ENCODE assay signal across 19 cellular contexts in genomic region chr12:53497461-53497860, GRCh38. TPM values are rescaled to one million over a fixed set of nuclear protein-coding genes. Genes with fewer than 3 reads are reported as not detected.
DNase-seq lines count a peak whose midpoint lies in the region; ATAC-seq and TF ChIP-seq lines count a peak whose summit lies in the region.
"Had no signal": no experiment of that assay in that cellular context is flagged by ENCODE, and none has a peak within 500 bp of the region (broad histone marks: within the 10 kb centered on the region; RNA-seq: fewer than 3 reads in every experiment).

No MANE protein-coding gene starts in this region.

- no peak for TF ChIP-seq EP300 in esophagus muscularis mucosa (IDR thresholded peaks at IDR 0.05)

- no peaks in the 10 kb centered on the region for H3K36me3 Mint-ChIP-seq in natural killer cell treated with Interleukin-12 subunit alpha and Interleukin-12 subunit beta and Interleukin-15 and Interleukin-18, amount 100 ng/mL, for 72 hours
- H3K36me3 Mint-ChIP-seq: immature natural killer cell had no signal

- intact Hi-C loops in esophagus muscularis mucosa (cut with DNase I) = no loop called here

- H3F3A ChIP-seq in Loucy (ENCODE audit: low read depth) = no peaks in the 10 kb centered on the region

- H3K4me2 ChIP-seq in Loucy (ENCODE audit: low read depth, low read length, poor library complexity, severe bottlenecking) = peak overlapping the region; percentile 82

- no peak overlapping the region for H2AFZ ChIP-seq in ACC112 (ENCODE audit: low read length, unreplicated experiment)
- H2AFZ ChIP-seq in Loucy (ENCODE audit: low read length) = no peak overlapping the region

- no peaks in the 10 kb centered on the region for H4K20me1 ChIP-seq in Loucy (ENCODE audit: insufficient read depth, low read length, poor library complexity, severe bottlenecking)

- ATAC-seq in natural killer cell treated with Interleukin-12 subunit alpha and Interleukin-12 subunit beta and Interleukin-15 and Interleukin-18, amount 100 ng/mL, for 72 hours = no peak
- ATAC-seq in GM21723 (IDR thresholded peaks at IDR 0.05; ENCODE audit: unreplicated experiment) = no peak
- no peak for ATAC-seq in GM21528 (IDR thresholded peaks at IDR 0.05; ENCODE audit: low FRiP score, unreplicated experiment)
- ATAC-seq: activated CD4-positive, CD25-positive, alpha-beta regulatory T cell treated with anti-CD3 and anti-CD28 coated beads, Interleukin-2, amount 50 U/mL, for 24 hours had no signal

- H3K36me3 ChIP-seq in ACC112 (ENCODE audit: insufficient read depth, low read length) = no peaks in the 10 kb centered on the region
- H3K36me3 ChIP-seq in Loucy (ENCODE audit: insufficient read depth, low read length) = no peaks in the 10 kb centered on the region
- no peaks in the 10 kb centered on the region for H3K36me3 ChIP-seq in esophagus muscularis mucosa
- H3K36me3 ChIP-seq: adrenal gland, ovary had no signal

- H3K9me2 ChIP-seq in Loucy (replicated peaks; ENCODE audit: low read depth, low read length) = no peaks in the 10 kb centered on the region

- H3K9me3 ChIP-seq in Loucy (ENCODE audit: insufficient read depth, low read depth, low read length) = no peaks in the 10 kb centered on the region
- no peaks in the 10 kb centered on the region for H3K9me3 ChIP-seq in esophagus muscularis mucosa
- H3K9me3 ChIP-seq: adrenal gland, ovary had no signal

- 89% methylated on average over 3 of the region's 3 CpGs for WGBS in esophagus muscularis mucosa

- no peaks in the 10 kb centered on the region for H3K9me3 Mint-ChIP-seq in natural killer cell treated with Interleukin-12 subunit alpha and Interleukin-12 subunit beta and Interleukin-15 and Interleukin-18, amount 100 ng/mL, for 72 hours
- H3K9me3 Mint-ChIP-seq: HFFc6, immature natural killer cell had no signal

- no peak for TF ChIP-seq CTCF in Loucy (conservative IDR thresholded peaks at IDR 0.05; ENCODE audit: low read length)
- no peak for TF ChIP-seq CTCF in esophagus muscularis mucosa (IDR thresholded peaks at IDR 0.05)

- H3K27me3 ChIP-seq in ACC112 (ENCODE audit: insufficient read depth, low read length) (no peaks in the 10 kb centered on the region), Loucy (ENCODE audit: insufficient read depth, low read length, poor library complexity, severe bottlenecking) (no peaks in the 10 kb centered on the region), esophagus muscularis mucosa (no peaks in the 10 kb centered on the region)
- H3K27me3 ChIP-seq: adrenal gland, ovary had no signal

- peak overlapping the region; percentile 98 for H3K4me3 Mint-ChIP-seq in natural killer cell treated with Interleukin-12 subunit alpha and Interleukin-12 subunit beta and Interleukin-15 and Interleukin-18, amount 100 ng/mL, for 72 hours

- TF ChIP-seq POLR2A in esophagus muscularis mucosa (IDR thresholded peaks at IDR 0.05; ENCODE audit: low read depth) = no peak

- H3K4me1 ChIP-seq in ACC112 (ENCODE audit: control insufficient read depth, insufficient read depth, low read length, unreplicated experiment) = peaks cover 49% of the 10 kb centered on the region
- H3K4me1 ChIP-seq in Loucy (ENCODE audit: insufficient read depth, low read length, poor library complexity, severe bottlenecking) = peaks cover 49% of the 10 kb centered on the region
- H3K4me1 ChIP-seq in esophagus muscularis mucosa = peaks cover 42 to 79% (median 73%) of the 10 kb centered on the region in 4 donors

- H3K79me2 ChIP-seq in ACC112 (ENCODE audit: control insufficient read depth, insufficient read depth, low read length, unreplicated experiment) (peaks cover 47% of the 10 kb centered on the region), Loucy (ENCODE audit: insufficient read depth, low read length) (peaks cover 21% of the 10 kb centered on the region)

- H3K4me3 ChIP-seq in ACC112 (ENCODE audit: low read depth, low read length) (peak overlapping the region; percentile 80; the same call in 1 of the 2 replicates), Loucy (ENCODE audit: low read length, poor library complexity, severe bottlenecking) (no peak overlapping the region), esophagus muscularis mucosa (no peak overlapping the region)
- H3K4me3 ChIP-seq: ovary, skin epidermis had no signal

- H3K9ac ChIP-seq in Loucy (ENCODE audit: low read depth, low read length, poor library complexity, severe bottlenecking) = no peak overlapping the region

- H3K27me3 Mint-ChIP-seq in natural killer cell treated with Interleukin-12 subunit alpha and Interleukin-12 subunit beta and Interleukin-15 and Interleukin-18, amount 100 ng/mL, for 72 hours = no peaks in the 10 kb centered on the region

- H3K4me1 Mint-ChIP-seq in natural killer cell treated with Interleukin-12 subunit alpha and Interleukin-12 subunit beta and Interleukin-15 and Interleukin-18, amount 100 ng/mL, for 72 hours (ENCODE audit: low read depth in 2 of 2) = peaks cover 40 to 46% of the 10 kb centered on the region in 2 donors

- H3K27ac ChIP-seq in ACC112 (ENCODE audit: low read depth, low read length) (no peak overlapping the region), esophagus muscularis mucosa (replicated peaks in 1 of 4) (peak overlapping the region in 3 of 4 donors; percentile 53 to 97 (median 54))

- peak overlapping the region in 1 of 2 donors; percentile 63 for H3K27ac Mint-ChIP-seq in natural killer cell treated with Interleukin-12 subunit alpha and Interleukin-12 subunit beta and Interleukin-15 and Interleukin-18, amount 100 ng/mL, for 72 hours

- DNase-seq in esophagus muscularis mucosa (ENCODE audit: extremely low spot score) = no peak
- no peak for DNase-seq in natural killer cell treated with Interleukin-12 subunit alpha and Interleukin-12 subunit beta and Interleukin-15 and Interleukin-18, amount 100 ng/mL, for 72 hours (ENCODE audit: low spot score)
- DNase-seq in NCI-H1930 (lab: John Stamatoyannopoulos, UW) = no peak
- DNase-seq in 8988T = no peak
- DNase-seq: adrenal gland, HFFc6, immature natural killer cell, NCI-H1417 treated with DMSO at 0.1 percent for 48 hours, NCI-H2227 treated with DMSO at 0.1 percent for 48 hours, ovary, trophoblast cell had no signal

RNA-seq across cellular contexts. Expression of gene MAP3K12, which starts 1.8 kb away (rescaled TPM):
- 10 to 100 TPM; 12.6 to 20.1 (median 18.9) TPM for total RNA-seq in esophagus muscularis mucosa
- 10 to 100 TPM; 13.1 to 13.3 TPM for total RNA-seq in natural killer cell treated with Interleukin-12 subunit alpha and Interleukin-12 subunit beta and Interleukin-15 and Interleukin-18, amount 100 ng/mL, for 72 hours

RNA-seq across cellular contexts. Expression of gene TARBP2, which starts 3.6 kb away (rescaled TPM):
- total RNA-seq in esophagus muscularis mucosa = 10 to 100 TPM; 12.7 to 16.6 (median 12.9) TPM
- 10 to 100 TPM; 33.8 to 56.7 TPM for total RNA-seq in natural killer cell treated with Interleukin-12 subunit alpha and Interleukin-12 subunit beta and Interleukin-15 and Interleukin-18, amount 100 ng/mL, for 72 hours

RNA-seq across cellular contexts. Expression of gene NPFF, which starts 9.8 kb away (rescaled TPM):
- total RNA-seq in esophagus muscularis mucosa = not detected
- 1 to 10 TPM in 1 of 2 donors, not detected in 1; 1.9 TPM for total RNA-seq in natural killer cell treated with Interleukin-12 subunit alpha and Interleukin-12 subunit beta and Interleukin-15 and Interleukin-18, amount 100 ng/mL, for 72 hours
- total RNA-seq: adrenal gland; endothelial cell of umbilical vein; HFFc6; T-helper 1 cell treated with Interleukin-12 subunit alpha and Interleukin-12 subunit beta and Interleukin-4 antibody, amounts not matched to agents 30 ng/mL and 1 ng/mL, for 36 hours had no signal

RNA-seq across cellular contexts. Expression of gene PCBP2, which starts 45.6 kb away (rescaled TPM):
- total RNA-seq in esophagus muscularis mucosa = 100 to 1,000 TPM; 275 to 374 (median 365) TPM
- 100 to 1,000 TPM; 641 to 747 TPM for total RNA-seq in natural killer cell treated with Interleukin-12 subunit alpha and Interleukin-12 subunit beta and Interleukin-15 and Interleukin-18, amount 100 ng/mL, for 72 hours

RNA-seq across cellular contexts. Expression of gene PRR13, which starts 55.9 kb away (rescaled TPM):
- total RNA-seq in esophagus muscularis mucosa = 10 to 100 TPM; 47.8 to 77.6 (median 65.3) TPM
- 100 to 1,000 TPM; 206 to 353 TPM for total RNA-seq in natural killer cell treated with Interleukin-12 subunit alpha and Interleukin-12 subunit beta and Interleukin-15 and Interleukin-18, amount 100 ng/mL, for 72 hours
